12 cellular contexts compared by ENCODE assay signal in the genomic region with DNA sequence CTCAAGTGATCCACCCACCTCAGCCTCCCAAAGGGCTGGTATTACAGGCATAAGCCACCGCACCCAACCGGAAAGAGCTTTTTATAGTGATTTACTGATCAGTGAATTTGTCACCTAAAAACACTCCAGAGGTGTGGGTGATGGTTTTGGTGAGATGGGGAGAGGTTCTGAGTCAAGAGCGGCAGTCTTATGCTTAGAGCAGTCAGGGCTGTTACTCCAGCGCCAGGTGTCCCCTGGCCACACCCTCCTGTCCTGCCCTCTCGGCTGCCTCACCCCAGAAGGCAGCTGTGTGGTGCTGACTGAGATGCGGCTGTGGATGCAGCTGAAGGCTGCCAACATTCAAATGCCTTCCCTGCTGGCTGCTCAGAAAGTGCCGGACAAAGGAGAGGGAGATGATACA.
DNase-seq lines count a peak whose midpoint lies in the region; ATAC-seq and TF ChIP-seq lines count a peak whose summit lies in the region.
"Had no signal": no experiment of that assay in that cellular context is flagged by ENCODE, and none has a peak within 500 bp of the region (broad histone marks: within the 10 kb centered on the region; RNA-seq: fewer than 3 reads in every experiment).

No MANE protein-coding gene starts in this region.

- no peak overlapping the region for H3K4me2 ChIP-seq in OCI-LY7 (ENCODE audit: low read length)

- no peaks in the 10 kb centered on the region for H3K4me1 Mint-ChIP-seq in activated naive CD8-positive, alpha-beta T cell treated with anti-CD3 and anti-CD28 coated beads for 36 hours

- DNase-seq in NCI-H1105 treated with DMSO at 0.1 percent for 48 hours (lab: John Stamatoyannopoulos, UW) = peak; percentile 88
- DNase-seq in OCI-LY7 (ENCODE audit: low spot score) = peak; percentile 29
- peak; percentile 71 to 82 for DNase-seq in left colon
- no peak for DNase-seq in cerebellar nuclear complex (lab: John Stamatoyannopoulos, UW)
- DNase-seq in activated naive CD8-positive, alpha-beta T cell treated with anti-CD3 and anti-CD28 coated beads for 36 hours = no peak
- DNase-seq: activated CD4-positive, alpha-beta T cell treated with anti-CD3 and anti-CD28 coated beads, Interleukin-2, amount 50 U/mL, for 48 hours; GF-D8 had no signal

- H3K4me1 ChIP-seq in OCI-LY7 (ENCODE audit: insufficient read depth, low read length, poor library complexity, severe bottlenecking) = no peaks in the 10 kb centered on the region

- no peak for TF ChIP-seq CTCF in OCI-LY7 (conservative IDR thresholded peaks at IDR 0.05; ENCODE audit: low read length)

- no peak overlapping the region for H3K27ac Mint-ChIP-seq in activated naive CD8-positive, alpha-beta T cell treated with anti-CD3 and anti-CD28 coated beads for 36 hours

- no peaks in the 10 kb centered on the region for H3K36me3 ChIP-seq in OCI-LY7 (ENCODE audit: insufficient read depth, low read length)
- H3K36me3 ChIP-seq: cardiac muscle cell had no signal

- no peaks in the 10 kb centered on the region for H4K20me1 ChIP-seq in OCI-LY7 (ENCODE audit: insufficient read depth, low read length)

- H3K9me2 ChIP-seq in OCI-LY7 (ENCODE audit: insufficient read depth, low read length) = no peaks in the 10 kb centered on the region

- H3K27ac ChIP-seq in OCI-LY7 (ENCODE audit: low read depth, low read length, poor library complexity, severe bottlenecking) = no peak overlapping the region
- H3K27ac ChIP-seq: cardiac muscle cell had no signal

- intact Hi-C loops in OCI-LY7 (cut with micrococcal nuclease; ENCODE audit: unreplicated experiment) = no loop called here
- intact Hi-C loops in left colon (cut with DNase I, micrococcal nuclease) = no loop called here

- POLR2A ChIA-PET in OCI-LY7 (lab: Charles Lee) = no interaction called here

- no peak overlapping the region for H3K4me3 Mint-ChIP-seq in activated naive CD8-positive, alpha-beta T cell treated with anti-CD3 and anti-CD28 coated beads for 36 hours
- H3K4me3 Mint-ChIP-seq: neural crest cell had no signal

- no peaks in the 10 kb centered on the region for H3K79me2 ChIP-seq in OCI-LY7 (ENCODE audit: insufficient read depth, low read depth, low read length)

- no peaks in the 10 kb centered on the region for H3K36me3 Mint-ChIP-seq in activated naive CD8-positive, alpha-beta T cell treated with anti-CD3 and anti-CD28 coated beads for 36 hours

- no peak overlapping the region for H2AFZ ChIP-seq in OCI-LY7 (ENCODE audit: low read length)

- peaks cover 6% of the 10 kb centered on the region for H3K27me3 Mint-ChIP-seq in activated naive CD8-positive, alpha-beta T cell treated with anti-CD3 and anti-CD28 coated beads for 36 hours

- H3K4me3 ChIP-seq in OCI-LY7 (ENCODE audit: low read depth, low read length, poor library complexity, severe bottlenecking) = no peak overlapping the region
- H3K4me3 ChIP-seq: cardiac muscle cell had no signal

- CTCF ChIA-PET in OCI-LY7 (lab: Charles Lee; ENCODE audit: unreplicated experiment) = no interaction called here

- peak; percentile 45 for ATAC-seq in GM19463 (IDR thresholded peaks at IDR 0.05; ENCODE audit: unreplicated experiment)
- ATAC-seq in left colon = peak; percentile 73
- no peak for ATAC-seq in HG02588 (IDR thresholded peaks at IDR 0.05; ENCODE audit: unreplicated experiment)
- no peak for ATAC-seq in HG02798 (IDR thresholded peaks at IDR 0.05; ENCODE audit: poor library complexity, unreplicated experiment)

- no peaks in the 10 kb centered on the region for H3K9me3 ChIP-seq in OCI-LY7 (ENCODE audit: low read length)

- BruUV-seq in OCI-LY7 (replicated peaks; lab: Mats Ljungman, UMichigan) = no TSS peak

- no peaks in the 10 kb centered on the region for H3K9me3 Mint-ChIP-seq in activated naive CD8-positive, alpha-beta T cell treated with anti-CD3 and anti-CD28 coated beads for 36 hours
- H3K9me3 Mint-ChIP-seq: neural crest cell had no signal

Comparison
In these comparisons a context has a peak if more than half of its experiments do, and no peak if none do; other contexts are left out.
1. ATAC-seq: peak in GM19463 (single experiment) and left colon (single experiment); none in HG02588 (single experiment) and HG02798 (single experiment).
2. DNase-seq: peak in NCI-H1105 treated with DMSO at 0.1 percent for 48 hours (single experiment), OCI-LY7 (single experiment) and left colon (2 of 2); none in cerebellar nuclear complex (0 of 2) and activated naive CD8-positive, alpha-beta T cell treated with anti-CD3 and anti-CD28 coated beads for 36 hours (single experiment).